Comparison of ENCODE assay signal across 1 cellular context in the genomic region with DNA sequence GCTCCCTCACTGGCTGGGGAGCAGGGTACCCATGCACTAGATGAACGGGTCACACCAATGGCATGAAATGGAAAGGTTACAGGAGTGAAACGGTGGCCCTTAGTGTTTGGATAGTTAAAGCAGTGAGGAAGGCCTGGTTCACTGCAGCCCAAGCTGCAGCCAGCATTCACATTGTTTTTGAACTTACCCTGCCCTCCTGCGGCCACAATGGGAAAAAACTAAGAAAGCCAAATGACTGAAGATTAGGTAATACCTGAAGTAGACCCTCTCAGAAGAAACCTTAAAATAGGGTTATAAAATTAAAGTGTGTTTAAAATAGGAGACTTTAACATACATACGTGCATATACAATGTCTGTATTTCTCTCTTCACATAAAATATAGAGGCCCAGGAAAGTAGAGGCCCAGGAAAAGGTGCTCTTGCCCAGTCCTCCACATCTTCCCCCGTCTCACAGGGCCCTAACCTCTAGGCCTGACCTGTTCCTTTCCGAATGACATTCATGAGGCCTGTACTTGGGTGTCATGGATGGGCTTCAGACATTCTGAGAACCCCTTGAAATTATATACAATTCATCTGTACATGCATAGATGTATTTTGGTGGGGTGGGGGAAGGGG.
TF ChIP-seq lines count a peak whose summit lies in the region.

No MANE protein-coding gene starts in this region.

TF ChIP-seq in Ishikawa, 13 proteins besides CTCF, POLR2A, EP300 and RAD21 (continued from another document):
- TF ChIP-seq CREB1 (IDR thresholded peaks at IDR 0.05; ENCODE audit: low read depth) (no peak), ZBTB7A (IDR thresholded peaks at IDR 0.05; ENCODE audit: low read depth) (no peak), TAF1 (IDR thresholded peaks at IDR 0.05; ENCODE audit: low read depth) (no peak), FOXM1 (IDR thresholded peaks at IDR 0.05; ENCODE audit: borderline replicate concordance, low read depth) (no peak)
- TF ChIP-seq, protein P1, sequence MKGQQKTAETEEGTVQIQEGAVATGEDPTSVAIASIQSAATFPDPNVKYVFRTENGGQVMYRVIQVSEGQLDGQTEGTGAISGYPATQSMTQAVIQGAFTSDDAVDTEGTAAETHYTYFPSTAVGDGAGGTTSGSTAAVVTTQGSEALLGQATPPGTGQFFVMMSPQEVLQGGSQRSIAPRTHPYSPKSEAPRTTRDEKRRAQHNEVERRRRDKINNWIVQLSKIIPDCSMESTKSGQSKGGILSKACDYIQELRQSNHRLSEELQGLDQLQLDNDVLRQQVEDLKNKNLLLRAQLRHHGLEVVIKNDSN (IDR thresholded peaks at IDR 0.05) = no peak
- TF ChIP-seq, protein P2, sequence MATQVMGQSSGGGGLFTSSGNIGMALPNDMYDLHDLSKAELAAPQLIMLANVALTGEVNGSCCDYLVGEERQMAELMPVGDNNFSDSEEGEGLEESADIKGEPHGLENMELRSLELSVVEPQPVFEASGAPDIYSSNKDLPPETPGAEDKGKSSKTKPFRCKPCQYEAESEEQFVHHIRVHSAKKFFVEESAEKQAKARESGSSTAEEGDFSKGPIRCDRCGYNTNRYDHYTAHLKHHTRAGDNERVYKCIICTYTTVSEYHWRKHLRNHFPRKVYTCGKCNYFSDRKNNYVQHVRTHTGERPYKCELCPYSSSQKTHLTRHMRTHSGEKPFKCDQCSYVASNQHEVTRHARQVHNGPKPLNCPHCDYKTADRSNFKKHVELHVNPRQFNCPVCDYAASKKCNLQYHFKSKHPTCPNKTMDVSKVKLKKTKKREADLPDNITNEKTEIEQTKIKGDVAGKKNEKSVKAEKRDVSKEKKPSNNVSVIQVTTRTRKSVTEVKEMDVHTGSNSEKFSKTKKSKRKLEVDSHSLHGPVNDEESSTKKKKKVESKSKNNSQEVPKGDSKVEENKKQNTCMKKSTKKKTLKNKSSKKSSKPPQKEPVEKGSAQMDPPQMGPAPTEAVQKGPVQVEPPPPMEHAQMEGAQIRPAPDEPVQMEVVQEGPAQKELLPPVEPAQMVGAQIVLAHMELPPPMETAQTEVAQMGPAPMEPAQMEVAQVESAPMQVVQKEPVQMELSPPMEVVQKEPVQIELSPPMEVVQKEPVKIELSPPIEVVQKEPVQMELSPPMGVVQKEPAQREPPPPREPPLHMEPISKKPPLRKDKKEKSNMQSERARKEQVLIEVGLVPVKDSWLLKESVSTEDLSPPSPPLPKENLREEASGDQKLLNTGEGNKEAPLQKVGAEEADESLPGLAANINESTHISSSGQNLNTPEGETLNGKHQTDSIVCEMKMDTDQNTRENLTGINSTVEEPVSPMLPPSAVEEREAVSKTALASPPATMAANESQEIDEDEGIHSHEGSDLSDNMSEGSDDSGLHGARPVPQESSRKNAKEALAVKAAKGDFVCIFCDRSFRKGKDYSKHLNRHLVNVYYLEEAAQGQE (IDR thresholded peaks at IDR 0.05; ENCODE audit: low read depth) = no peak
